ENCODE assay signal across 8 cellular contexts in the genomic region with DNA sequence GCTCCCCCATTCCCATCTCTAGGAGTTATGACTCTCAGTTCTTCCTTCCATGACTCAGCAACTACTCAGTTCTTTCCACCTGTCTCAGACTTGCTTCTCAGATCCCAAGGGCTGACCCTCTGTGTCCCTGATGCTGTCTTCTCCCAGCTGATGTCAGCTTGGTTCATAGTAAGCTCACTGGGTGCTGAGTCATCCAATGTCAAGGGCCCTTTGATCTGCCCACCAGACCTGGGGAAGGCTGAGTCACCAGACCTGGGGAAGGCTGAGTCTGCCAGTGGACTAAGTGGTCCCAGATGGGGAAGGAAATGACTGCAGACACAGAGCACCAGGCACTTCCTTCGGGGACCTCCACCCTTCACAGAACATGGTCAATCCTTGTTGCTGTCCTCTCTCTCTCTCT.
DNase-seq lines count a peak whose midpoint lies in the region; ATAC-seq and TF ChIP-seq lines count a peak whose summit lies in the region.

No MANE protein-coding gene starts in this region.

- H3K27me3 ChIP-seq in HL-60 (ENCODE audit: insufficient read depth, poor library complexity, severe bottlenecking) (no peaks in the 10 kb centered on the region), ovary (no peaks in the 10 kb centered on the region)

- TF ChIP-seq POLR2A in ovary (IDR thresholded peaks at IDR 0.05), result no peak

- H3K4me3 ChIP-seq in HL-60 (replicated peaks; ENCODE audit: insufficient read depth, low read length), result no peak overlapping the region
- no peak overlapping the region for H3K4me3 ChIP-seq in fibroblast of the aortic adventitia (ENCODE audit: low read depth, low read length)
- H3K4me3 ChIP-seq in ovary, result no peak overlapping the region

- H3K4me3 Mint-ChIP-seq in Calu3 (ENCODE audit: low read depth, unreplicated experiment), result no peak overlapping the region
- no peak overlapping the region for H3K4me3 Mint-ChIP-seq in effector memory CD8-positive, alpha-beta T cell

- no peak overlapping the region for H3K27ac ChIP-seq in HL-60 (replicated peaks)
- no peak overlapping the region for H3K27ac ChIP-seq in ovary

- no peaks in the 10 kb centered on the region for H3K27me3 Mint-ChIP-seq in Calu3 (ENCODE audit: unreplicated experiment)
- peaks cover 0 to 14% of the 10 kb centered on the region in 2 donors for H3K27me3 Mint-ChIP-seq in effector memory CD8-positive, alpha-beta T cell

- no peaks in the 10 kb centered on the region for H3K36me3 Mint-ChIP-seq in Calu3 (ENCODE audit: insufficient read depth, unreplicated experiment)
- H3K36me3 Mint-ChIP-seq in effector memory CD8-positive, alpha-beta T cell (ENCODE audit: insufficient read depth), result no peaks in the 10 kb centered on the region

- no peaks in the 10 kb centered on the region for H3K9me3 Mint-ChIP-seq in Calu3 (ENCODE audit: low read depth, unreplicated experiment)
- no peaks in the 10 kb centered on the region for H3K9me3 Mint-ChIP-seq in effector memory CD8-positive, alpha-beta T cell

- TF ChIP-seq CTCF in Calu3 (IDR thresholded peaks at IDR 0.05; ENCODE audit: unreplicated experiment) (no peak), HL-60 (IDR thresholded peaks at IDR 0.05; ENCODE audit: insufficient read depth, low read length) (no peak), fibroblast of the aortic adventitia (IDR thresholded peaks at IDR 0.05; ENCODE audit: insufficient read depth, low read length) (no peak), ovary (IDR thresholded peaks at IDR 0.05) (no peak)

- no peak for TF ChIP-seq EP300 in ovary (IDR thresholded peaks at IDR 0.05)

- DNase-seq in Calu3, result peak; percentile 28
- peak; percentile 8 to 14 for DNase-seq in HL-60 (ENCODE audit: low read depth in 1 of 2, low spot score in 1 of 2)
- peak; percentile 1 for DNase-seq in activated CD4-positive, alpha-beta T cell treated with anti-CD3 and anti-CD28 coated beads, Interleukin-2, amount 50 U/mL, for 1 hour
- DNase-seq in fibroblast of the aortic adventitia (ENCODE audit: low read depth), result peak; percentile 94
- peak; percentile 28 for DNase-seq in stimulated activated CD8-positive, alpha-beta memory T cell treated with anti-CD3 and anti-CD28 coated beads, Interleukin-12 subunit alpha, Interleukin-12 subunit beta, amount 100 ng/mL, for 4 hours (ENCODE audit: low read depth)
- no peak for DNase-seq in ovary
- DNase-seq in effector memory CD8-positive, alpha-beta T cell, result no peak

- no peaks in the 10 kb centered on the region for H3K36me3 ChIP-seq in ovary

- BruUV-seq in Calu3 (replicated peaks; lab: Mats Ljungman, UMichigan), result no TSS peak

- peaks cover 17% of the 10 kb centered on the region for H3K4me1 Mint-ChIP-seq in Calu3 (ENCODE audit: low read depth, unreplicated experiment)
- H3K4me1 Mint-ChIP-seq in effector memory CD8-positive, alpha-beta T cell (ENCODE audit: low read depth in 2 of 2), result no peaks in the 10 kb centered on the region

- whole genome bisulfite sequencing in ovary, 3 donors, result 71 to 100% (median 82%) methylated on average over 1 of the region's 1 CpG

- CTCF ChIA-PET in Calu3 (lab: Charles Lee), result no interaction called here

- no peaks in the 10 kb centered on the region for H3K9me3 ChIP-seq in ovary

- intact Hi-C loops in Calu3 (cut with micrococcal nuclease; ENCODE audit: unreplicated experiment) (no loop called here), ovary (cut with DNase I) (no loop called here)

- H3K27ac Mint-ChIP-seq in Calu3 (ENCODE audit: unreplicated experiment), result peak overlapping the region; percentile 54
- no peak overlapping the region for H3K27ac Mint-ChIP-seq in effector memory CD8-positive, alpha-beta T cell

- no peaks in the 10 kb centered on the region for H3K4me1 ChIP-seq in ovary (ENCODE audit: insufficient read depth)

- ATAC-seq in GM21526 (IDR thresholded peaks at IDR 0.05; ENCODE audit: low FRiP score, unreplicated experiment), result no peak
- ATAC-seq in effector memory CD8-positive, alpha-beta T cell (replicated peaks), result no peak

Comparison
In these comparisons a context has a peak if more than half of its experiments do, and no peak if none do; other contexts are left out.
1. DNase-seq: peak in Calu3 (single experiment), HL-60 (2 of 2), activated CD4-positive, alpha-beta T cell treated with anti-CD3 and anti-CD28 coated beads, Interleukin-2, amount 50 U/mL, for 1 hour (single experiment), fibroblast of the aortic adventitia (single experiment) and stimulated activated CD8-positive, alpha-beta memory T cell treated with anti-CD3 and anti-CD28 coated beads, Interleukin-12 subunit alpha, Interleukin-12 subunit beta, amount 100 ng/mL, for 4 hours (single experiment); none in ovary (0 of 5) and effector memory CD8-positive, alpha-beta T cell (0 of 3).